In genomic region chr2:198296665-198297308, GRCh38 we compare ENCODE assay signal across 8 cellular contexts.
DNase-seq lines count a peak whose midpoint lies in the region; ATAC-seq and FAIRE-seq lines count a peak whose summit lies in the region.

No MANE protein-coding gene starts in this region.

- peak; percentile 96 for ATAC-seq in HG03280 (IDR thresholded peaks at IDR 0.05; ENCODE audit: unreplicated experiment)

- FAIRE-seq in GM19239 (lab: Jason Lieb, UNC): peak; percentile 80

- DNase-seq in CD1c-positive myeloid dendritic cell (ENCODE audit: extremely low spot score) (peak; percentile 68), GM19239 (ENCODE audit: insufficient read length, low spot score) (peak; percentile 36), NCI-H524 (lab: John Stamatoyannopoulos, UW) (peak; percentile 63 to 81), medulla oblongata (ENCODE audit: extremely low spot score) (peak; percentile 90)
- DNase-seq in activated CD4-positive, alpha-beta T cell treated with anti-CD3 and anti-CD28 coated beads, Interleukin-2, amount 50 U/mL, for 4 hours: peak; percentile 49 to 50
- DNase-seq in effector CD8-positive, alpha-beta T cell (lab: John Stamatoyannopoulos, UW): peak; percentile 36
- DNase-seq in stimulated activated CD8-positive, alpha-beta memory T cell treated with anti-CD3 and anti-CD28 coated beads, Interleukin-4, amount 100 ng/mL, for 4 hours (ENCODE audit: low read depth in 2 of 2, low spot score in 1 of 2): peak; percentile 4 to 39

Comparison
In these comparisons a context has a peak if more than half of its experiments do, and no peak if none do; other contexts are left out.
1. Peak in every context shown above with its lines: DNase-seq and ATAC-seq.
2. DNase-seq: peak in every context shown above with its lines; median percentile 90 in medulla oblongata; 72 in NCI-H524; 68 in CD1c-positive myeloid dendritic cell; 50 in activated CD4-positive, alpha-beta T cell treated with anti-CD3 and anti-CD28 coated beads, Interleukin-2, amount 50 U/mL, for 4 hours; 36 in GM19239; 36 in effector CD8-positive, alpha-beta T cell; 22 in stimulated activated CD8-positive, alpha-beta memory T cell treated with anti-CD3 and anti-CD28 coated beads, Interleukin-4, amount 100 ng/mL, for 4 hours.